In genomic region chr6:43848992-43849391, GRCh38 we compare ENCODE assay signal across 20 cellular contexts.
"Had no signal": no experiment of that assay in that cellular context is flagged by ENCODE, and none has a peak within 500 bp of the region (broad histone marks: within the 10 kb centered on the region; RNA-seq: fewer than 3 reads in every experiment).

No MANE protein-coding gene starts in this region.

- H3K27me3 ChIP-seq: esophagus squamous epithelium, gastroesophageal sphincter, ovary, sigmoid colon, stomach, transverse colon had no signal

- H3K27ac ChIP-seq: esophagus squamous epithelium, gastroesophageal sphincter, left ventricle myocardium inferior, lower lobe of right lung, ovary, psoas muscle, sigmoid colon, skin epidermis, stomach, thoracic aorta, transverse colon had no signal

- DNase-seq: effector memory CD8-positive, alpha-beta T cell; esophagus squamous epithelium; foreskin fibroblast; glutamatergic neuron; islet precursor cell; left ventricle myocardium inferior; lower lobe of right lung; naive B cell; ovary; psoas muscle; sigmoid colon; stimulated activated CD4-positive, alpha-beta T cell treated with anti-CD3 and anti-CD28 coated beads, Interleukin-2, amount 100 ng/mL, for 24 hours; stimulated activated CD4-positive, alpha-beta T cell treated with anti-CD3 and anti-CD28 coated beads, Interleukin-4, amount 100 ng/mL, for 4 hours; stimulated activated naive CD4-positive, alpha-beta T cell; stomach; substantia nigra; transverse colon had no signal

- H3K9me3 ChIP-seq: esophagus squamous epithelium, gastroesophageal sphincter, left ventricle myocardium inferior, lower lobe of right lung, ovary, psoas muscle, sigmoid colon, stomach, thoracic aorta, transverse colon had no signal

- H3K4me1 ChIP-seq: esophagus squamous epithelium, gastroesophageal sphincter, left ventricle myocardium inferior, lower lobe of right lung, psoas muscle, sigmoid colon, transverse colon had no signal

- ATAC-seq: effector memory CD8-positive, alpha-beta T cell; gastroesophageal sphincter; lower lobe of right lung; psoas muscle had no signal

- H3K36me3 ChIP-seq: esophagus squamous epithelium, gastroesophageal sphincter, left ventricle myocardium inferior, lower lobe of right lung, ovary, sigmoid colon, stomach, thoracic aorta, transverse colon had no signal

- H3K4me3 ChIP-seq: esophagus squamous epithelium, gastroesophageal sphincter, left ventricle myocardium inferior, lower lobe of right lung, ovary, psoas muscle, sigmoid colon, skin epidermis, stomach, thoracic aorta, transverse colon had no signal
